ENCODE assay signal across 1 cellular context in the genomic region with DNA sequence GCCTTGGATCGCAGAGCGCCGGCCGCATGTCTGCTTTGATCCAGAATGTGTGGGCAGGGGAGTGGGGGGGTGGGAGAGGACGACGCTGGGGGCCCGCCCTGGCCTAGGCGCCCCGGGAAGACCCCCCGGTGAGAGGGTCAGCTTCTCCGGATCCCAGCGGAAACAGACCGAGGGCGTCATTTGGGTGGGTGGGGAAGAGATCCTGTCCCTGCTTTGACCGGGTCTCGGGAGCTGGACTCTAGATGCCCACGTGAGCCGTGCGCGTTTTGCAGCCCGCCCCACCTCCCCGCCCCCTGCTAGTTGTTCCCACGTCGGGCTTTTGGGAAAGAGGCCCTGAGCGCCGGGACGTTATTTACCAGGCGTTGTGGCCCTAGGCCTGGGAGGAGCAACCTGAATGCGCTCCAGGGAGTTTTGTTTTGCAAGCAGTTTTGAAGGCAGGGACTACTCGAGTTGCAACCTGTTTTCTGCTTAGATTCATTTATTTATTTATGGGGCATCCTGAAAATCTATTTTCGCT.
TF ChIP-seq lines count a peak whose summit lies in the region.

No MANE protein-coding gene starts in this region.

TF ChIP-seq in SK-N-SH, 30 proteins besides CTCF, POLR2A, EP300 and RAD21 (continued from another document):
- no peak for TF ChIP-seq RXRA (IDR thresholded peaks at IDR 0.05; ENCODE audit: borderline replicate concordance, low read depth)
- TF ChIP-seq RCOR1 (IDR thresholded peaks at IDR 0.05; ENCODE audit: low read length), result no peak
